ENCODE assay signal across 7 cellular contexts in the genomic region with DNA sequence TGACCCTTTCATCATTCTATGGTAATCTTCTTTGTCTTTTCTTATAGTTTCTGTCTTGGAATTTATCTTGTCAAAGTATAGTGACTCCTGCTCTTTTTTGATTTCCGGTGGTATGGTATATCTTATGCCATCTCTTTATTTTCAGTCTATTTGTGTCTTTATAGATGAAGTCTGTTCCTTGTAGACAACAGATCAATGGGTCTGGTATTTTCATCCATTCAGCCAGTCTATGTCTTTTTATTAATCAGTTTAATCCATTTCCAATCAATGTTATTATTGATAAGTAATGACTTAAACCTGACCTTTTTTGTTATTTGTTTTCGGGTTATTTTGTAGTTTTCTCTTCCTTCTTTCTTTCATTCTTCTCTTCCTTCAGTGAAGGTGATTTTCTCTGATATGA.
"Had no signal": no experiment of that assay in that cellular context is flagged by ENCODE, and none has a peak within 500 bp of the region (broad histone marks: within the 10 kb centered on the region; RNA-seq: fewer than 3 reads in every experiment).

No MANE protein-coding gene starts in this region.

- ATAC-seq: HepG2, K562 had no signal

- H3K9ac ChIP-seq: KMS-11 had no signal

- DNase-seq: IMR-90, KBM-7, KG1 had no signal

- H3K4me3 ChIP-seq: K562 had no signal

- H3K27ac ChIP-seq: HL-60, KMS-11 had no signal

- H3K4me2 ChIP-seq: KMS-11 had no signal
